In genomic region chr17:28900986-28901726, GRCh38 we compare ENCODE assay signal across 9 cellular contexts. TPM values are rescaled to one million over a fixed set of nuclear protein-coding genes. Genes with fewer than 3 reads are reported as not detected.
DNase-seq lines count a peak whose midpoint lies in the region; ATAC-seq lines count a peak whose summit lies in the region.
"Had no signal": no experiment of that assay in that cellular context is flagged by ENCODE, and none has a peak within 500 bp of the region (broad histone marks: within the 10 kb centered on the region; RNA-seq: fewer than 3 reads in every experiment).

No MANE protein-coding gene starts in this region.

- no peak overlapping the region for H3K27ac ChIP-seq in HUES6 (ENCODE audit: low read depth, low read length)

- H3K36me3 Mint-ChIP-seq in activated naive CD4-positive, alpha-beta T cell treated with anti-CD3 and anti-CD28 coated beads, Interleukin-2, amount 50 U/mL, for 72 hours = peaks cover 20 to 39% of the 10 kb centered on the region in 2 donors

- H3K4me3 ChIP-seq in HUES6 (ENCODE audit: low read depth, low read length) = peak overlapping the region; percentile 87
- H3K4me3 ChIP-seq in neuron (ENCODE audit: low read length) = peak overlapping the region; percentile 55

- H3K27me3 ChIP-seq in HUES6 (ENCODE audit: control insufficient read depth, insufficient read depth, low read length) (no peaks in the 10 kb centered on the region), neuron (ENCODE audit: insufficient read depth, low read length) (no peaks in the 10 kb centered on the region)

- no peak overlapping the region for H2AFZ ChIP-seq in neuron (ENCODE audit: low read depth, low read length)

- H3K9me3 ChIP-seq in HUES6 (ENCODE audit: control insufficient read depth, insufficient read depth, low read depth, low read length) (no peaks in the 10 kb centered on the region), neuron (ENCODE audit: low read length) (no peaks in the 10 kb centered on the region)
- H3K9me3 ChIP-seq: esophagus muscularis mucosa had no signal

- H3K9ac ChIP-seq in HUES6 (ENCODE audit: low read length) = no peak overlapping the region

- H3K9me3 Mint-ChIP-seq in activated naive CD4-positive, alpha-beta T cell treated with anti-CD3 and anti-CD28 coated beads, Interleukin-2, amount 50 U/mL, for 72 hours = peaks cover 0 to 5% of the 10 kb centered on the region in 2 donors

- peak overlapping the region; percentile 82 to 98 for H3K27ac Mint-ChIP-seq in activated naive CD4-positive, alpha-beta T cell treated with anti-CD3 and anti-CD28 coated beads, Interleukin-2, amount 50 U/mL, for 72 hours

- H3K4me1 ChIP-seq in HUES6 (ENCODE audit: control insufficient read depth, insufficient read depth, low read length) (peaks cover 16% of the 10 kb centered on the region), neuron (ENCODE audit: insufficient read depth, low read length) (peaks cover 17% of the 10 kb centered on the region)

- ATAC-seq in activated naive CD4-positive, alpha-beta T cell treated with anti-CD3 and anti-CD28 coated beads, Interleukin-2, amount 50 U/mL, for 72 hours = no peak
- no peak for ATAC-seq in HG02759 (IDR thresholded peaks at IDR 0.05; ENCODE audit: unreplicated experiment)

- DNase-seq in activated naive CD4-positive, alpha-beta T cell treated with anti-CD3 and anti-CD28 coated beads, Interleukin-2, amount 50 U/mL, for 72 hours (ENCODE audit: low spot score in 2 of 2) = no peak
- no peak for DNase-seq in DMS53 treated with DMSO at 0.1 percent for 48 hours (lab: John Stamatoyannopoulos, UW; ENCODE audit: unreplicated experiment)
- DNase-seq in activated CD4-positive, CD25-positive, alpha-beta regulatory T cell treated with anti-CD3 and anti-CD28 coated beads, Interleukin-2, amount 50 U/mL, for 72 hours = no peak
- DNase-seq: HCEC 1CT, midbrain had no signal

- H3K36me3 ChIP-seq in HUES6 (ENCODE audit: control insufficient read depth, insufficient read depth, low read length) = peaks cover 9% of the 10 kb centered on the region
- peaks cover 12% of the 10 kb centered on the region for H3K36me3 ChIP-seq in neuron (ENCODE audit: insufficient read depth, low read length)

RNA-seq across cellular contexts. Expression of gene DHRS13, which starts 1.7 kb away (rescaled TPM):
- total RNA-seq in activated naive CD4-positive, alpha-beta T cell treated with anti-CD3 and anti-CD28 coated beads, Interleukin-2, amount 50 U/mL, for 72 hours = 10 to 100 TPM; 33.8 to 36.5 TPM

RNA-seq across cellular contexts. Expression of gene FLOT2, which starts 3.6 kb away (rescaled TPM):
- total RNA-seq in activated naive CD4-positive, alpha-beta T cell treated with anti-CD3 and anti-CD28 coated beads, Interleukin-2, amount 50 U/mL, for 72 hours = 100 to 1,000 TPM in 1 of 2 donors, 10 to 100 TPM in 1; 44.9 to 102 TPM

RNA-seq across cellular contexts. Expression of gene ERAL1, which starts 46.3 kb away (rescaled TPM):
- total RNA-seq in activated naive CD4-positive, alpha-beta T cell treated with anti-CD3 and anti-CD28 coated beads, Interleukin-2, amount 50 U/mL, for 72 hours = 10 to 100 TPM; 33.9 to 74.1 TPM

RNA-seq across cellular contexts. Expression of gene PHF12, which starts 50.2 kb away (rescaled TPM):
- total RNA-seq in activated naive CD4-positive, alpha-beta T cell treated with anti-CD3 and anti-CD28 coated beads, Interleukin-2, amount 50 U/mL, for 72 hours = 10 to 100 TPM; 46.2 to 71.7 TPM

RNA-seq across cellular contexts. Expression of gene FAM222B, which starts 58.6 kb away (rescaled TPM):
- total RNA-seq in activated naive CD4-positive, alpha-beta T cell treated with anti-CD3 and anti-CD28 coated beads, Interleukin-2, amount 50 U/mL, for 72 hours = 10 to 100 TPM; 15.1 to 24.9 TPM
